In the genomic region with DNA sequence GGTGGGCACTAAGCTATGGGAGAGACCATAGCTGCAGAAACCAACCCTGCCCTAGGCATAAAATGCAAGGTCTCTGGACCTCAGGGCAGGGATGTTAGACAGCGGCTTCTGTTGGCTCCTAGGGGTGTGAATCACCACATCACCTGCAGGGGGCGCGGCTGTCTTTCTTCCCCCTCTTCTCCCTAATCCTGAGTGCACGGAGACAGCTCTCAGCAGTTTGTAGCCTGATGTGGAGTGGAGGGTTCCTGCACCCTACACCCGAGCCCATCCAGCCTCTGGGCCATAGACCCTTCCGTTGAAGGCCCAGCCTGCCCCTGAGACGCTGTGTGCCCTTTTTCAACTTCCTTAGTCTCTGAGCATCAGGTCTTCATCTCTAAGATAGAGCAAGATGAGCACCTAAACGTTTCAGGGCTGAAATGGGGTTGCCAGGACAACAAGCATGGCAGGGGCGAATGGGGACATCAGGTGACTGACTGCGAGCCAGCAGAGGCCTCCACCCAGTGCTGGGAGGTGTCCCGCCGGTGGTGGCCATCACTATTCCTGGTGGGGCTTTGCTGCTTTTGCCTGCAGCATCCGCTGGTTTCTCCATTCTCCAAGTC, we compare ENCODE assay signal across 1 cellular context.
TF ChIP-seq lines count a peak whose summit lies in the region.

No MANE protein-coding gene starts in this region.

TF ChIP-seq in HepG2, 621 proteins besides CTCF, POLR2A, EP300 and RAD21 (continued from another document and continues in another):
- TF ChIP-seq LCORL (IDR thresholded peaks at IDR 0.05) (no peak), LCORL (CRISPR knock-in tag; IDR thresholded peaks at IDR 0.05) (no peak), ZNF616 (CRISPR knock-in tag; IDR thresholded peaks at IDR 0.05; ENCODE audit: low read depth) (no peak), ZNF256 (CRISPR knock-in tag; conservative IDR thresholded peaks at IDR 0.05) (no peak), ZNF430 (CRISPR knock-in tag; IDR thresholded peaks at IDR 0.05) (no peak), ELF1 (CRISPR knock-in tag; IDR thresholded peaks at IDR 0.05) (no peak), RORA (CRISPR knock-in tag; IDR thresholded peaks at IDR 0.05) (no peak), SP140L (CRISPR knock-in tag; IDR thresholded peaks at IDR 0.05; ENCODE audit: borderline replicate concordance) (no peak), ZNF761 (CRISPR knock-in tag; conservative IDR thresholded peaks at IDR 0.05) (0 out of 2 replicates have a peak, but pooled peaks have one; percentile 54), NR2F1 (CRISPR knock-in tag; IDR thresholded peaks at IDR 0.05) (no peak), PPARG (CRISPR knock-in tag; conservative IDR thresholded peaks at IDR 0.05) (no peak), PRPF4 (IDR thresholded peaks at IDR 0.05; ENCODE audit: low read depth, low read length, poor library complexity, severe bottlenecking) (no peak), SUZ12 (IDR thresholded peaks at IDR 0.05; ENCODE audit: low read depth, low read length) (no peak), FLYWCH1 (CRISPR knock-in tag; IDR thresholded peaks at IDR 0.05) (no peak), HES4 (CRISPR knock-in tag; IDR thresholded peaks at IDR 0.05; ENCODE audit: borderline replicate concordance) (no peak), ZNF431 (CRISPR knock-in tag; IDR thresholded peaks at IDR 0.05; ENCODE audit: borderline replicate concordance, low read depth) (no peak), ZNF296 (CRISPR knock-in tag; conservative IDR thresholded peaks at IDR 0.05) (no peak), ZNF563 (CRISPR knock-in tag; IDR thresholded peaks at IDR 0.05) (0 out of 2 replicates have a peak, but pooled peaks have one; percentile 29), KDM1A (CRISPR knock-in tag; IDR thresholded peaks at IDR 0.05) (peak; percentile 30; the same call in 1 of the 2 replicates), ZNF543 (CRISPR knock-in tag; IDR thresholded peaks at IDR 0.05) (no peak), ZNF34 (CRISPR knock-in tag; IDR thresholded peaks at IDR 0.05; ENCODE audit: borderline replicate concordance) (0 out of 2 replicates have a peak, but pooled peaks have one; percentile 37), THAP11 (CRISPR knock-in tag; IDR thresholded peaks at IDR 0.05) (0 out of 2 replicates have a peak, but pooled peaks have one; percentile 1), SMC3 (IDR thresholded peaks at IDR 0.05; ENCODE audit: low read length) (peak; percentile 80), ZNF207 (IDR thresholded peaks at IDR 0.05; ENCODE audit: borderline replicate concordance) (no peak), ZNF557 (CRISPR knock-in tag; IDR thresholded peaks at IDR 0.05) (no peak)
- TF ChIP-seq, protein P1, sequence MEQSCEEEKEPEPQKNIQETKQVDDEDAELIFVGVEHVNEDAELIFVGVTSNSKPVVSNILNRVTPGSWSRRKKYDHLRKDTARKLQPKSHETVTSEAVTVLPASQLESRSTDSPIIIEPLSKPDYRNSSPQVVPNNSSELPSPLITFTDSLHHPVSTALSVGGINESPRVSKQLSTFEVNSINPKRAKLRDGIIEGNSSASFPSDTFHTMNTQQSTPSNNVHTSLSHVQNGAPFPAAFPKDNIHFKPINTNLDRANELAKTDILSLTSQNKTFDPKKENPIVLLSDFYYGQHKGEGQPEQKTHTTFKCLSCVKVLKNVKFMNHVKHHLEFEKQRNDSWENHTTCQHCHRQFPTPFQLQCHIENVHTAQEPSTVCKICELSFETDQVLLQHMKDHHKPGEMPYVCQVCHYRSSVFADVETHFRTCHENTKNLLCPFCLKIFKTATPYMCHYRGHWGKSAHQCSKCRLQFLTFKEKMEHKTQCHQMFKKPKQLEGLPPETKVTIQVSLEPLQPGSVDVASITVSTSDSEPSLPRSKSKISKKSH (CRISPR knock-in tag; IDR thresholded peaks at IDR 0.05; ENCODE audit: borderline replicate concordance) = no peak
- TF ChIP-seq, protein P2, sequence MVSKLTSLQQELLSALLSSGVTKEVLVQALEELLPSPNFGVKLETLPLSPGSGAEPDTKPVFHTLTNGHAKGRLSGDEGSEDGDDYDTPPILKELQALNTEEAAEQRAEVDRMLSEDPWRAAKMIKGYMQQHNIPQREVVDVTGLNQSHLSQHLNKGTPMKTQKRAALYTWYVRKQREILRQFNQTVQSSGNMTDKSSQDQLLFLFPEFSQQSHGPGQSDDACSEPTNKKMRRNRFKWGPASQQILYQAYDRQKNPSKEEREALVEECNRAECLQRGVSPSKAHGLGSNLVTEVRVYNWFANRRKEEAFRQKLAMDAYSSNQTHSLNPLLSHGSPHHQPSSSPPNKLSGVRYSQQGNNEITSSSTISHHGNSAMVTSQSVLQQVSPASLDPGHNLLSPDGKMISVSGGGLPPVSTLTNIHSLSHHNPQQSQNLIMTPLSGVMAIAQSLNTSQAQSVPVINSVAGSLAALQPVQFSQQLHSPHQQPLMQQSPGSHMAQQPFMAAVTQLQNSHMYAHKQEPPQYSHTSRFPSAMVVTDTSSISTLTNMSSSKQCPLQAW (CRISPR knock-in tag; IDR thresholded peaks at IDR 0.05) = no peak
- TF ChIP-seq, protein P3, sequence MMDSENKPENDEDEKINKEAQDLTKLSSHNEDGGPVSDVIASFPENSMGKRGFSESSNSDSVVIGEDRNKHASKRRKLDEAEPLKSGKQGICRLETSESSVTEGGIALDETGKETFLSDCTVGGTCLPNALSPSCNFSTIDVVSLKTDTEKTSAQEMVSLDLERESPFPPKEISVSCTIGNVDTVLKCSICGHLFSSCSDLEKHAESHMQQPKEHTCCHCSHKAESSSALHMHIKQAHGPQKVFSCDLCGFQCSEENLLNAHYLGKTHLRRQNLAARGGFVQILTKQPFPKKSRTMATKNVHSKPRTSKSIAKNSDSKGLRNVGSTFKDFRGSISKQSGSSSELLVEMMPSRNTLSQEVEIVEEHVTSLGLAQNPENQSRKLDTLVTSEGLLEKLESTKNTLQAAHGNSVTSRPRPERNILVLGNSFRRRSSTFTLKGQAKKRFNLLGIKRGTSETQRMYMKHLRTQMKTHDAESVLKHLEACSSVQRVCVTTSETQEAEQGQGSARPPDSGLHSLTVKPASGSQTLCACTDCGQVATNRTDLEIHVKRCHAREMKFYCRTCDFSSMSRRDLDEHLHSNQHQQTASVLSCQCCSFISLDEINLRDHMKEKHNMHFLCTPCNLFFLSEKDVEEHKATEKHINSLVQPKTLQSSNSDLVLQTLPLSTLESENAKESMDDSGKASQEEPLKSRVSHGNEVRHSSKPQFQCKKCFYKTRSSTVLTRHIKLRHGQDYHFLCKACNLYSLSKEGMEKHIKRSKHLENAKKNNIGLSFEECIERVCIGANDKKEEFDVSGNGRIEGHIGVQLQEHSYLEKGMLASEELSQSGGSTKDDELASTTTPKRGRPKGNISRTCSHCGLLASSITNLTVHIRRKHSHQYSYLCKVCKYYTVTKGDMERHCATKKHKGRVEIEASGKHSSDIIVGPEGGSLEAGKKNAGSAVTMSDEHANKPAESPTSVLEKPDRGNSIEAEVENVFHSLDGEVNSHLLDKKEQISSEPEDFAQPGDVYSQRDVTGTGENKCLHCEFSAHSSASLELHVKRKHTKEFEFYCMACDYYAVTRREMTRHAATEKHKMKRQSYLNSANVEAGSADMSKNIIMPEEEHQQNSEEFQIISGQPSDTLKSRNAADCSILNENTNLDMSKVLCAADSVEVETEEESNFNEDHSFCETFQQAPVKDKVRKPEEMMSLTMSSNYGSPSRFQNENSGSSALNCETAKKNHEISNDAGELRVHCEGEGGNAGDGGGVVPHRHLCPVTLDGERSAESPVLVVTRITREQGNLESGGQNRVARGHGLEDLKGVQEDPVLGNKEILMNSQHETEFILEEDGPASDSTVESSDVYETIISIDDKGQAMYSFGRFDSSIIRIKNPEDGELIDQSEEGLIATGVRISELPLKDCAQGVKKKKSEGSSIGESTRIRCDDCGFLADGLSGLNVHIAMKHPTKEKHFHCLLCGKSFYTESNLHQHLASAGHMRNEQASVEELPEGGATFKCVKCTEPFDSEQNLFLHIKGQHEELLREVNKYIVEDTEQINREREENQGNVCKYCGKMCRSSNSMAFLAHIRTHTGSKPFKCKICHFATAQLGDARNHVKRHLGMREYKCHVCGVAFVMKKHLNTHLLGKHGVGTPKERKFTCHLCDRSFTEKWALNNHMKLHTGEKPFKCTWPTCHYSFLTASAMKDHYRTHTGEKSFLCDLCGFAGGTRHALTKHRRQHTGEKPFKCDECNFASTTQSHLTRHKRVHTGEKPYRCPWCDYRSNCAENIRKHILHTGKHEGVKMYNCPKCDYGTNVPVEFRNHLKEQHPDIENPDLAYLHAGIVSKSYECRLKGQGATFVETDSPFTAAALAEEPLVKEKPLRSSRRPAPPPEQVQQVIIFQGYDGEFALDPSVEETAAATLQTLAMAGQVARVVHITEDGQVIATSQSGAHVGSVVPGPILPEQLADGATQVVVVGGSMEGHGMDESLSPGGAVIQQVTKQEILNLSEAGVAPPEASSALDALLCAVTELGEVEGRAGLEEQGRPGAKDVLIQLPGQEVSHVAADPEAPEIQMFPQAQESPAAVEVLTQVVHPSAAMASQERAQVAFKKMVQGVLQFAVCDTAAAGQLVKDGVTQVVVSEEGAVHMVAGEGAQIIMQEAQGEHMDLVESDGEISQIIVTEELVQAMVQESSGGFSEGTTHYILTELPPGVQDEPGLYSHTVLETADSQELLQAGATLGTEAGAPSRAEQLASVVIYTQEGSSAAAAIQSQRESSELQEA (CRISPR knock-in tag; IDR thresholded peaks at IDR 0.05; ENCODE audit: not compliant biosample characterization) = no peak
- TF ChIP-seq, protein P4, sequence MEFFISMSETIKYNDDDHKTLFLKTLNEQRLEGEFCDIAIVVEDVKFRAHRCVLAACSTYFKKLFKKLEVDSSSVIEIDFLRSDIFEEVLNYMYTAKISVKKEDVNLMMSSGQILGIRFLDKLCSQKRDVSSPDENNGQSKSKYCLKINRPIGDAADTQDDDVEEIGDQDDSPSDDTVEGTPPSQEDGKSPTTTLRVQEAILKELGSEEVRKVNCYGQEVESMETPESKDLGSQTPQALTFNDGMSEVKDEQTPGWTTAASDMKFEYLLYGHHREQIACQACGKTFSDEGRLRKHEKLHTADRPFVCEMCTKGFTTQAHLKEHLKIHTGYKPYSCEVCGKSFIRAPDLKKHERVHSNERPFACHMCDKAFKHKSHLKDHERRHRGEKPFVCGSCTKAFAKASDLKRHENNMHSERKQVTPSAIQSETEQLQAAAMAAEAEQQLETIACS (CRISPR knock-in tag; IDR thresholded peaks at IDR 0.05) = no peak
- TF ChIP-seq, protein P5, sequence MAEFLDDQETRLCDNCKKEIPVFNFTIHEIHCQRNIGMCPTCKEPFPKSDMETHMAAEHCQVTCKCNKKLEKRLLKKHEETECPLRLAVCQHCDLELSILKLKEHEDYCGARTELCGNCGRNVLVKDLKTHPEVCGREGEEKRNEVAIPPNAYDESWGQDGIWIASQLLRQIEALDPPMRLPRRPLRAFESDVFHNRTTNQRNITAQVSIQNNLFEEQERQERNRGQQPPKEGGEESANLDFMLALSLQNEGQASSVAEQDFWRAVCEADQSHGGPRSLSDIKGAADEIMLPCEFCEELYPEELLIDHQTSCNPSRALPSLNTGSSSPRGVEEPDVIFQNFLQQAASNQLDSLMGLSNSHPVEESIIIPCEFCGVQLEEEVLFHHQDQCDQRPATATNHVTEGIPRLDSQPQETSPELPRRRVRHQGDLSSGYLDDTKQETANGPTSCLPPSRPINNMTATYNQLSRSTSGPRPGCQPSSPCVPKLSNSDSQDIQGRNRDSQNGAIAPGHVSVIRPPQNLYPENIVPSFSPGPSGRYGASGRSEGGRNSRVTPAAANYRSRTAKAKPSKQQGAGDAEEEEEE (CRISPR knock-in tag; IDR thresholded peaks at IDR 0.05; ENCODE audit: borderline replicate concordance) = no peak
- TF ChIP-seq, protein P6, sequence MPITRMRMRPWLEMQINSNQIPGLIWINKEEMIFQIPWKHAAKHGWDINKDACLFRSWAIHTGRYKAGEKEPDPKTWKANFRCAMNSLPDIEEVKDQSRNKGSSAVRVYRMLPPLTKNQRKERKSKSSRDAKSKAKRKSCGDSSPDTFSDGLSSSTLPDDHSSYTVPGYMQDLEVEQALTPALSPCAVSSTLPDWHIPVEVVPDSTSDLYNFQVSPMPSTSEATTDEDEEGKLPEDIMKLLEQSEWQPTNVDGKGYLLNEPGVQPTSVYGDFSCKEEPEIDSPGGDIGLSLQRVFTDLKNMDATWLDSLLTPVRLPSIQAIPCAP (CRISPR knock-in tag; IDR thresholded peaks at IDR 0.05; ENCODE audit: low read depth) = no peak
- TF ChIP-seq, protein P7, sequence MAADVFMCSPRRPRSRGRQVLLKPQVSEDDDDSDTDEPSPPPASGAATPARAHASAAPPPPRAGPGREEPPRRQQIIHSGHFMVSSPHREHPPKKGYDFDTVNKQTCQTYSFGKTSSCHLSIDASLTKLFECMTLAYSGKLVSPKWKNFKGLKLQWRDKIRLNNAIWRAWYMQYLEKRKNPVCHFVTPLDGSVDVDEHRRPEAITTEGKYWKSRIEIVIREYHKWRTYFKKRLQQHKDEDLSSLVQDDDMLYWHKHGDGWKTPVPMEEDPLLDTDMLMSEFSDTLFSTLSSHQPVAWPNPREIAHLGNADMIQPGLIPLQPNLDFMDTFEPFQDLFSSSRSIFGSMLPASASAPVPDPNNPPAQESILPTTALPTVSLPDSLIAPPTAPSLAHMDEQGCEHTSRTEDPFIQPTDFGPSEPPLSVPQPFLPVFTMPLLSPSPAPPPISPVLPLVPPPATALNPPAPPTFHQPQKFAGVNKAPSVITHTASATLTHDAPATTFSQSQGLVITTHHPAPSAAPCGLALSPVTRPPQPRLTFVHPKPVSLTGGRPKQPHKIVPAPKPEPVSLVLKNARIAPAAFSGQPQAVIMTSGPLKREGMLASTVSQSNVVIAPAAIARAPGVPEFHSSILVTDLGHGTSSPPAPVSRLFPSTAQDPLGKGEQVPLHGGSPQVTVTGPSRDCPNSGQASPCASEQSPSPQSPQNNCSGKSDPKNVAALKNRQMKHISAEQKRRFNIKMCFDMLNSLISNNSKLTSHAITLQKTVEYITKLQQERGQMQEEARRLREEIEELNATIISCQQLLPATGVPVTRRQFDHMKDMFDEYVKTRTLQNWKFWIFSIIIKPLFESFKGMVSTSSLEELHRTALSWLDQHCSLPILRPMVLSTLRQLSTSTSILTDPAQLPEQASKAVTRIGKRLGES (CRISPR knock-in tag; IDR thresholded peaks at IDR 0.05; ENCODE audit: borderline replicate concordance) = no peak
- TF ChIP-seq, protein P8, sequence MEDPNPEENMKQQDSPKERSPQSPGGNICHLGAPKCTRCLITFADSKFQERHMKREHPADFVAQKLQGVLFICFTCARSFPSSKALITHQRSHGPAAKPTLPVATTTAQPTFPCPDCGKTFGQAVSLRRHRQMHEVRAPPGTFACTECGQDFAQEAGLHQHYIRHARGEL (CRISPR knock-in tag; IDR thresholded peaks at IDR 0.05) = no peak
- TF ChIP-seq, protein P9, sequence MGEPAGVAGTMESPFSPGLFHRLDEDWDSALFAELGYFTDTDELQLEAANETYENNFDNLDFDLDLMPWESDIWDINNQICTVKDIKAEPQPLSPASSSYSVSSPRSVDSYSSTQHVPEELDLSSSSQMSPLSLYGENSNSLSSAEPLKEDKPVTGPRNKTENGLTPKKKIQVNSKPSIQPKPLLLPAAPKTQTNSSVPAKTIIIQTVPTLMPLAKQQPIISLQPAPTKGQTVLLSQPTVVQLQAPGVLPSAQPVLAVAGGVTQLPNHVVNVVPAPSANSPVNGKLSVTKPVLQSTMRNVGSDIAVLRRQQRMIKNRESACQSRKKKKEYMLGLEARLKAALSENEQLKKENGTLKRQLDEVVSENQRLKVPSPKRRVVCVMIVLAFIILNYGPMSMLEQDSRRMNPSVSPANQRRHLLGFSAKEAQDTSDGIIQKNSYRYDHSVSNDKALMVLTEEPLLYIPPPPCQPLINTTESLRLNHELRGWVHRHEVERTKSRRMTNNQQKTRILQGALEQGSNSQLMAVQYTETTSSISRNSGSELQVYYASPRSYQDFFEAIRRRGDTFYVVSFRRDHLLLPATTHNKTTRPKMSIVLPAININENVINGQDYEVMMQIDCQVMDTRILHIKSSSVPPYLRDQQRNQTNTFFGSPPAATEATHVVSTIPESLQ (CRISPR knock-in tag; conservative IDR thresholded peaks at IDR 0.05) = no peak
